ENCODE assay signal across 11 cellular contexts in genomic region chr4:109816894-109817293, GRCh38. TPM values are rescaled to one million over a fixed set of nuclear protein-coding genes. Genes with fewer than 3 reads are reported as not detected.
DNase-seq lines count a peak whose midpoint lies in the region; ATAC-seq and TF ChIP-seq lines count a peak whose summit lies in the region.
"Had no signal": no experiment of that assay in that cellular context is flagged by ENCODE, and none has a peak within 500 bp of the region (broad histone marks: within the 10 kb centered on the region; RNA-seq: fewer than 3 reads in every experiment).

No MANE protein-coding gene starts in this region.

- peak overlapping the region; percentile 73 to 97 for H3K4me3 Mint-ChIP-seq in activated T-cell treated with anti-CD3 and anti-CD28 coated beads, Interleukin-2, amount 50 U/mL, for 72 hours
- H3K4me3 Mint-ChIP-seq in T-helper 2 cell treated with Interferon-gamma antibody and Interleukin-4, amounts not matched to agents 5 μg/mL and 100 μg/mL, for 36 hours, result peak overlapping the region; percentile 97
- H3K4me3 Mint-ChIP-seq in stimulated activated naive CD8-positive, alpha-beta T cell treated with anti-CD3 and anti-CD28 coated beads, Interleukin-15, Interleukin-2, amounts not matched to agents 100 ng/mL and 50 ng/mL, for 24 hours, result peak overlapping the region; percentile 98

- TF ChIP-seq CTCF in fibroblast of the aortic adventitia (IDR thresholded peaks at IDR 0.05; ENCODE audit: insufficient read depth, low read length), result no peak

- H3K36me3 Mint-ChIP-seq in activated T-cell treated with anti-CD3 and anti-CD28 coated beads, Interleukin-2, amount 50 U/mL, for 72 hours (ENCODE audit: insufficient read depth in 2 of 2), result peaks cover 20 to 34% of the 10 kb centered on the region in 2 donors
- H3K36me3 Mint-ChIP-seq in T-helper 2 cell treated with Interferon-gamma antibody and Interleukin-4, amounts not matched to agents 5 μg/mL and 100 μg/mL, for 36 hours (ENCODE audit: low read depth), result peaks cover 52% of the 10 kb centered on the region
- peaks cover 61% of the 10 kb centered on the region for H3K36me3 Mint-ChIP-seq in stimulated activated naive CD8-positive, alpha-beta T cell treated with anti-CD3 and anti-CD28 coated beads, Interleukin-15, Interleukin-2, amounts not matched to agents 100 ng/mL and 50 ng/mL, for 24 hours (ENCODE audit: low read depth)

- H3K9me3 Mint-ChIP-seq in activated T-cell treated with anti-CD3 and anti-CD28 coated beads, Interleukin-2, amount 50 U/mL, for 72 hours, result no peaks in the 10 kb centered on the region
- no peaks in the 10 kb centered on the region for H3K9me3 Mint-ChIP-seq in T-helper 2 cell treated with Interferon-gamma antibody and Interleukin-4, amounts not matched to agents 5 μg/mL and 100 μg/mL, for 36 hours
- H3K9me3 Mint-ChIP-seq in stimulated activated naive CD8-positive, alpha-beta T cell treated with anti-CD3 and anti-CD28 coated beads, Interleukin-15, Interleukin-2, amounts not matched to agents 100 ng/mL and 50 ng/mL, for 24 hours, result no peaks in the 10 kb centered on the region
- H3K9me3 Mint-ChIP-seq: CD14-positive monocyte had no signal

- H3K27ac Mint-ChIP-seq in activated T-cell treated with anti-CD3 and anti-CD28 coated beads, Interleukin-2, amount 50 U/mL, for 72 hours, result peak overlapping the region; percentile 52
- H3K27ac Mint-ChIP-seq in T-helper 2 cell treated with Interferon-gamma antibody and Interleukin-4, amounts not matched to agents 5 μg/mL and 100 μg/mL, for 36 hours, result peak overlapping the region; percentile 98
- peak overlapping the region; percentile 100 for H3K27ac Mint-ChIP-seq in stimulated activated naive CD8-positive, alpha-beta T cell treated with anti-CD3 and anti-CD28 coated beads, Interleukin-15, Interleukin-2, amounts not matched to agents 100 ng/mL and 50 ng/mL, for 24 hours

- peak; percentile 24 to 39 for ATAC-seq in activated T-cell treated with anti-CD3 and anti-CD28 coated beads, Interleukin-2, amount 50 U/mL, for 72 hours (replicated peaks in 1 of 2)
- no peak for ATAC-seq in GM21619 (IDR thresholded peaks at IDR 0.05; ENCODE audit: unreplicated experiment)
- no peak for ATAC-seq in GM18873 (IDR thresholded peaks at IDR 0.05; ENCODE audit: low FRiP score, unreplicated experiment)
- no peak for ATAC-seq in HG03565 (IDR thresholded peaks at IDR 0.05; ENCODE audit: unreplicated experiment)

- peak overlapping the region; percentile 99 for H3K4me3 ChIP-seq in fibroblast of the aortic adventitia (ENCODE audit: low read depth, low read length)

- DNase-seq in activated T-cell treated with anti-CD3 and anti-CD28 coated beads, Interleukin-2, amount 50 U/mL, for 72 hours, result peak in 1 of 2 donors; percentile 4
- DNase-seq in activated T-cell treated with anti-CD3 and anti-CD28 coated beads, Interleukin-2, amount 50 U/mL, for 48 hours, result no peak
- DNase-seq in T-helper 2 cell treated with Interferon-gamma antibody and Interleukin-4, amounts not matched to agents 5 μg/mL and 100 μg/mL, for 36 hours (ENCODE audit: low spot score), result no peak
- no peak for DNase-seq in fibroblast of the aortic adventitia (ENCODE audit: low read depth)
- DNase-seq: NCI-H226, posterior cingulate gyrus had no signal

- H3K27me3 Mint-ChIP-seq in activated T-cell treated with anti-CD3 and anti-CD28 coated beads, Interleukin-2, amount 50 U/mL, for 72 hours (ENCODE audit: low read depth), result no peaks in the 10 kb centered on the region
- H3K27me3 Mint-ChIP-seq in T-helper 2 cell treated with Interferon-gamma antibody and Interleukin-4, amounts not matched to agents 5 μg/mL and 100 μg/mL, for 36 hours (ENCODE audit: low read depth), result no peaks in the 10 kb centered on the region
- no peaks in the 10 kb centered on the region for H3K27me3 Mint-ChIP-seq in stimulated activated naive CD8-positive, alpha-beta T cell treated with anti-CD3 and anti-CD28 coated beads, Interleukin-15, Interleukin-2, amounts not matched to agents 100 ng/mL and 50 ng/mL, for 24 hours

- H3K4me1 Mint-ChIP-seq in activated T-cell treated with anti-CD3 and anti-CD28 coated beads, Interleukin-2, amount 50 U/mL, for 72 hours (ENCODE audit: low read depth), result peaks cover 57% of the 10 kb centered on the region
- H3K4me1 Mint-ChIP-seq in T-helper 2 cell treated with Interferon-gamma antibody and Interleukin-4, amounts not matched to agents 5 μg/mL and 100 μg/mL, for 36 hours (ENCODE audit: low read depth), result peaks cover 52% of the 10 kb centered on the region
- peaks cover 64% of the 10 kb centered on the region for H3K4me1 Mint-ChIP-seq in stimulated activated naive CD8-positive, alpha-beta T cell treated with anti-CD3 and anti-CD28 coated beads, Interleukin-15, Interleukin-2, amounts not matched to agents 100 ng/mL and 50 ng/mL, for 24 hours (ENCODE audit: low read depth)

RNA-seq across cellular contexts. Expression of gene GAR1, which starts 1.3 kb away (rescaled TPM):
- 10 to 100 TPM; 23.8 to 33.6 TPM for total RNA-seq in activated T-cell treated with anti-CD3 and anti-CD28 coated beads, Interleukin-2, amount 50 U/mL, for 72 hours
- total RNA-seq in fibroblast of the aortic adventitia (ENCODE audit: low replicate concordance), result 6.6 and 7.4 TPM in 2 replicates

RNA-seq across cellular contexts. Expression of gene RRH, which starts 10.9 kb away (rescaled TPM):
- total RNA-seq in activated T-cell treated with anti-CD3 and anti-CD28 coated beads, Interleukin-2, amount 50 U/mL, for 72 hours, result under 1 TPM in 1 of 2 donors, not detected in 1; 0.99 TPM
- total RNA-seq in fibroblast of the aortic adventitia (ENCODE audit: low replicate concordance), result 0.09 TPM in 1 of 2 replicates, not detected in the other

RNA-seq across cellular contexts. Expression of gene CFI, which starts 15.1 kb away (rescaled TPM):
- total RNA-seq in activated T-cell treated with anti-CD3 and anti-CD28 coated beads, Interleukin-2, amount 50 U/mL, for 72 hours, result under 1 TPM; 0.17 to 0.81 TPM
- total RNA-seq in fibroblast of the aortic adventitia (ENCODE audit: low replicate concordance), result 17.6 and 201 TPM in 2 replicates

RNA-seq across cellular contexts. Expression of gene LRIT3, which starts 31.0 kb away (rescaled TPM):
- total RNA-seq in activated T-cell treated with anti-CD3 and anti-CD28 coated beads, Interleukin-2, amount 50 U/mL, for 72 hours, result under 1 TPM; 0.09 to 0.46 TPM
- total RNA-seq in fibroblast of the aortic adventitia (ENCODE audit: low replicate concordance), result under 0.01 TPM in 1 of 2 replicates, not detected in the other

Comparison
In these comparisons a context has a peak if more than half of its experiments do, and no peak if none do; other contexts are left out.
1. ATAC-seq: peak in activated T-cell treated with anti-CD3 and anti-CD28 coated beads, Interleukin-2, amount 50 U/mL, for 72 hours (2 of 2); none in GM21619 (single experiment), GM18873 (single experiment) and HG03565 (single experiment).
2. RNA of gene CFI, which starts 15.1 kb away (total RNA-seq): 17.6 to 201 TPM in fibroblast of the aortic adventitia; 0.17 to 0.81 TPM in activated T-cell treated with anti-CD3 and anti-CD28 coated beads, Interleukin-2, amount 50 U/mL, for 72 hours; every median in the first group is over 10 times any median in the second.
3. Peak in every context shown above with its lines, with median percentiles within 50 percentile points of each other: H3K27ac Mint-ChIP-seq and H3K4me3 Mint-ChIP-seq.